Comparison of ENCODE assay signal across 8 cellular contexts in the genomic region with DNA sequence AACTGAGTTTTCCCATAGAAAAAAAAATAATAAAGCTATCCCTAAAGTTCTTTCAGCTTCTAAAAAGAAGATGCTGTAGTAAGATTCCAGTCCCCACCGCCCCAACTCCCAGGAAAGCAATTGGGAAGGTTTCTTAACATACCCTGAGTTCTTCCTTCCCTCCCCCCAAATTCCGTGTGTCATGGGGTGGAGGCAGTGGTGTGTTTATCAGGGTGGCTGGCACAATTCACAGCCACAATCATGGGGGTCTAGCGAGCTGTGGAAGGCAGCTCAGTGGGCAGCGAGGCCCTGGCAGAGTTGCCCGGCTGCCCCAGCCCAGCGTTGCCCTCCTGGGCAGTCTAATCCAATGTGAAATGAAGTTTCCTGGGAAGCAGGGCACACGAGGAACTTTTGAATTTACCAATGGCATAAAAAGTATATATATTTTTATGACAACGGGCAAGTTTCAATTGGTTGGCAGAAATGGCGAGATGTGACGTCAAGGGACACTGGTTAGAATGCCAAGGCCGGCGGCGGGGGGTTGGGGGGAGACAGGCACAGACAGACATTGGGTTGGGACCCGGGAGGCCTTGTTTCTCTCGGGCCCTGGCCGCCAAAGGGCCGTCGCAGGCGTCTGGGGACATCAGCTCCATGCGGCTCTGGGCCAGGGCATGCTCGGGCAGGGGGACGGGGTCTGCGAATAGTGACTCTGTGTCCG.
DNase-seq lines count a peak whose midpoint lies in the region; ATAC-seq and TF ChIP-seq lines count a peak whose summit lies in the region.

No MANE protein-coding gene starts in this region.

- H3K9ac ChIP-seq in iPS-20b (ENCODE audit: low read depth, low read length), result peak overlapping the region; percentile 15; the same call in 1 of the 2 replicates

- peak overlapping the region; percentile 24 to 30 for H3K4me3 ChIP-seq in body of pancreas
- H3K4me3 ChIP-seq in iPS-20b (ENCODE audit: low read length), result peak overlapping the region; percentile 64; the same call in 1 of the 2 replicates
- peak overlapping the region; percentile 46 to 91 (median 71) for H3K4me3 ChIP-seq in skin epidermis

- WGBS in body of pancreas, 2 donors, result 0 to 5% methylated on average over 22 to 24 of the region's 24 CpGs

- H3K27me3 ChIP-seq in body of pancreas (no peaks in the 10 kb centered on the region), iPS-20b (ENCODE audit: insufficient read depth, low read length) (peaks cover 95% of the 10 kb centered on the region)

- POLR2A ChIA-PET in RWPE1 (lab: Yijun Ruan, JAX; ENCODE audit: low non-redundant PET), result interaction anchor here (0.6 to 1.5 kb wide), 4 partner anchors 9 to 63 kb away, joined by 3 to 12 read pairs (median 4); no protein-coding TSS in a partner anchor

- peak; percentile 95 for DNase-seq in DMS 273 (lab: John Stamatoyannopoulos, UW; ENCODE audit: unreplicated experiment)
- peak; percentile 64 for DNase-seq in RWPE1 (ENCODE audit: low spot score)
- peak; percentile 92 to 96 (median 95) for DNase-seq in body of pancreas
- no peak for DNase-seq in MV-4-11 (lab: John Stamatoyannopoulos, UW)

- peaks cover 14 to 29% (median 25%) of the 10 kb centered on the region in 3 donors for H3K4me1 Mint-ChIP-seq in IgD-negative memory B cell

- H3K27ac Mint-ChIP-seq in IgD-negative memory B cell, result peak overlapping the region; percentile 49 to 87 (median 55)

- H3K9me3 Mint-ChIP-seq in IgD-negative memory B cell, result no peaks in the 10 kb centered on the region

- no peak for TF ChIP-seq CTCF in RWPE1 (conservative IDR thresholded peaks at IDR 0.05; ENCODE audit: low read depth)
- TF ChIP-seq CTCF in body of pancreas (IDR thresholded peaks at IDR 0.05), result peak in 2 of 7 experiments; percentile 3 to 4

- ATAC-seq in body of pancreas (peak; percentile 59), GM21619 (IDR thresholded peaks at IDR 0.05; ENCODE audit: unreplicated experiment) (no peak)

- H3K27ac ChIP-seq in RWPE1 (peak overlapping the region; percentile 100), body of pancreas (peak overlapping the region; percentile 99 to 100 (median 100)), iPS-20b (ENCODE audit: low read length) (no peak overlapping the region), skin epidermis (peak overlapping the region; percentile 91 to 100 (median 99))

- peak; percentile 80 to 98 (median 98) for TF ChIP-seq POLR2A in body of pancreas (IDR thresholded peaks at IDR 0.05)

- H3K4me1 ChIP-seq in body of pancreas (peaks cover 48% of the 10 kb centered on the region), iPS-20b (ENCODE audit: insufficient read depth, low read length) (no peaks in the 10 kb centered on the region)

- peaks cover 1% of the 10 kb centered on the region for H3K27me3 Mint-ChIP-seq in IgD-negative memory B cell

- H3K36me3 ChIP-seq in body of pancreas (replicated peaks in 1 of 2; ENCODE audit: insufficient read depth in 1 of 2, low read depth in 2 of 2) (no peaks in the 10 kb centered on the region), iPS-20b (ENCODE audit: insufficient read depth, low read depth, low read length) (no peaks in the 10 kb centered on the region)

- CTCF ChIA-PET in RWPE1 (lab: Yijun Ruan, JAX), result interaction anchor here (0.9 to 1.0 kb wide), 2 partner anchors 63 to 73 kb away, joined by 3 read pairs; no protein-coding TSS in a partner anchor

- H3K9me3 ChIP-seq in body of pancreas, result no peaks in the 10 kb centered on the region
- H3K9me3 ChIP-seq in iPS-20b (ENCODE audit: insufficient read depth, low read depth, low read length), result no peaks in the 10 kb centered on the region

- H3K36me3 Mint-ChIP-seq in IgD-negative memory B cell, result no peaks in the 10 kb centered on the region

- H3K4me3 Mint-ChIP-seq in IgD-negative memory B cell, result peak overlapping the region; percentile 76 to 91 (median 84)

- intact Hi-C loops in body of pancreas (cut with DNase I), result no loop called here
